8 cellular contexts compared by ENCODE assay signal in genomic region chr3:48188266-48189201, GRCh38. TPM values are rescaled to one million over a fixed set of nuclear protein-coding genes. Genes with fewer than 3 reads are reported as not detected.
DNase-seq lines count a peak whose midpoint lies in the region; ATAC-seq, FAIRE-seq and TF ChIP-seq lines count a peak whose summit lies in the region.

Gene CDC25A (minus strand): TSS chr3:48188417. CDS start chr3:48187947, 470 bp downstream.

- H3K4me3 ChIP-seq in WERI-Rb-1 (ENCODE audit: low read depth, low read length) (peak within 1 kb of the TSS; percentile 95), bronchial epithelial cell (ENCODE audit: low read depth, low read length) (peak within 1 kb of the TSS; percentile 88), iPS-20b (ENCODE audit: low read length) (peak within 1 kb of the TSS; percentile 80), skin epidermis (peak within 1 kb of the TSS; percentile 53 to 90 (median 80))

- FAIRE-seq in bronchial epithelial cell (lab: Jason Lieb, UNC): no peak

- ATAC-seq in GM18873 (IDR thresholded peaks at IDR 0.05; ENCODE audit: low FRiP score, unreplicated experiment) (peak; percentile 83), HG03139 (IDR thresholded peaks at IDR 0.05; ENCODE audit: unreplicated experiment) (peak; percentile 93)

- H3K36me3 ChIP-seq in WERI-Rb-1: peaks cover 40% of the 10 kb centered on the region
- no peaks in the 10 kb centered on the region for H3K36me3 ChIP-seq in bronchial epithelial cell (ENCODE audit: control insufficient read depth, insufficient read depth, low read length)
- H3K36me3 ChIP-seq in iPS-20b (ENCODE audit: insufficient read depth, low read depth, low read length): peaks cover 32% of the 10 kb centered on the region

- TF ChIP-seq CTCF in WERI-Rb-1 (IDR thresholded peaks at IDR 0.05; ENCODE audit: low read depth, low read length) (no peak), bronchial epithelial cell (IDR thresholded peaks at IDR 0.05; ENCODE audit: insufficient read depth, low read length, severe bottlenecking) (no peak)

- H3K9me3 ChIP-seq in WERI-Rb-1 (ENCODE audit: severe bottlenecking) (no peaks in the 10 kb centered on the region), iPS-20b (ENCODE audit: insufficient read depth, low read depth, low read length) (no peaks in the 10 kb centered on the region)

- DNase-seq in ACHN (peak; percentile 98), NCI-H2227 (lab: John Stamatoyannopoulos, UW; ENCODE audit: unreplicated experiment) (peak; percentile 97), WERI-Rb-1 (peak; percentile 99), bronchial epithelial cell (ENCODE audit: low read depth) (peak; percentile 95)

- peaks cover 9% of the 10 kb centered on the region; the same call in 1 of the 2 replicates for H3K4me1 ChIP-seq in iPS-20b (ENCODE audit: insufficient read depth, low read length)

- H3K9ac ChIP-seq in iPS-20b (ENCODE audit: low read depth, low read length): peak within 1 kb of the TSS; percentile 92

- no peaks in the 10 kb centered on the region for H3K27me3 ChIP-seq in WERI-Rb-1 (ENCODE audit: insufficient read depth, low read depth, severe bottlenecking)
- no peaks in the 10 kb centered on the region for H3K27me3 ChIP-seq in bronchial epithelial cell (ENCODE audit: control insufficient read depth, insufficient read depth, low read length)
- no peaks in the 10 kb centered on the region for H3K27me3 ChIP-seq in iPS-20b (ENCODE audit: insufficient read depth, low read length)

- H3K27ac ChIP-seq in WERI-Rb-1 (peak within 1 kb of the TSS; percentile 92), iPS-20b (ENCODE audit: low read length) (no peak within 1 kb of the TSS), skin epidermis (peak within 1 kb of the TSS in 17 of 21 experiments; percentile 2 to 70 (median 37))

- in situ Hi-C loops in ACHN (cut with HindIII; ENCODE audit: low pct_ligation_motif_present, low pct_unique_long_range_greater_than_20kb, low sequenced_read_pairs): no loop called here

RNA-seq across cellular contexts. Expression of gene CDC25A, which starts in this region (rescaled TPM):
- 1.5 and 2.4 TPM in 2 replicates for total RNA-seq in bronchial epithelial cell
